In the genomic region with DNA sequence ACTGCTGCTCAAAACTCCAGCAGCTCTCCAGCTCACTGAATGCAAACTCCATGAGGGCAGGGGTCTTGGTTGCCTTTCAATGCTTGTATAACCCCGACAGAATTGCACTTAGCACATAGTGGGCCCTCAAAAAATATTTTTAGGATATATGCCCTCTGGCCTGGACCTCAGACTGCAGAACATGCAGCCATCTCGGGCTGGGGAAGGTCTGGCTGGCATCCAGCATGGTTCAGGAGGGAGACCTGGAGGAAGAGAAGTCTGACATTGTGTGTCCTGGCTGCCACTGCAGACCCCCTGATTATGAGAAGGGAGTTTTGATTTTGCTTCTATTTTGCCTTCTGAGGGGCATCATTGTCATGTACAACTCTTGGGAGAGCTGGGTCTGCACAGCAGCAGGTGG, we compare ENCODE assay signal across 22 cellular contexts.
"Had no signal": no experiment of that assay in that cellular context is flagged by ENCODE, and none has a peak within 500 bp of the region (broad histone marks: within the 10 kb centered on the region; RNA-seq: fewer than 3 reads in every experiment).

No MANE protein-coding gene starts in this region.

- ATAC-seq: activated T-cell treated with anti-CD3 and anti-CD28 coated beads, Interleukin-2, amount 50 U/mL, for 72 hours; esophagus mucosa; mucosa of descending colon; right lobe of liver; stimulated activated naive B cell treated with anti-CD40 and anti-IgM and Interleukin-4, amounts not matched to agents 10 μg/mL and 1 μg/mL and 100 μg/mL, for 72 hours; upper lobe of right lung had no signal

- H3K4me3 Mint-ChIP-seq: activated CD4-positive, alpha-beta memory T cell treated with anti-CD3 and anti-CD28 coated beads, Interleukin-2, amount 10 ng/mL, durations not matched to agents 7 days and 5 days; activated T-cell treated with anti-CD3 and anti-CD28 coated beads, Interleukin-2, amount 50 U/mL, for 72 hours; memory B cell; naive B cell; stimulated activated naive B cell treated with anti-CD40 and anti-IgM and Interleukin-4, amounts not matched to agents 10 μg/mL and 1 μg/mL and 100 μg/mL, for 72 hours had no signal

- H3K4me1 ChIP-seq: right lobe of liver had no signal

- H3K36me3 Mint-ChIP-seq: memory B cell; naive B cell; stimulated activated naive B cell treated with anti-CD40 and anti-IgM and Interleukin-4, amounts not matched to agents 10 μg/mL and 1 μg/mL and 100 μg/mL, for 72 hours had no signal

- H3K27me3 ChIP-seq: brain microvascular endothelial cell, right lobe of liver, upper lobe of right lung had no signal

- H3K9me3 Mint-ChIP-seq: activated CD4-positive, alpha-beta memory T cell treated with anti-CD3 and anti-CD28 coated beads, Interleukin-2, amount 10 ng/mL, durations not matched to agents 7 days and 5 days; activated T-cell treated with anti-CD3 and anti-CD28 coated beads, Interleukin-2, amount 50 U/mL, for 72 hours; memory B cell; stimulated activated naive B cell treated with anti-CD40 and anti-IgM and Interleukin-4, amounts not matched to agents 10 μg/mL and 1 μg/mL and 100 μg/mL, for 72 hours had no signal

- H3K4me1 Mint-ChIP-seq: activated CD4-positive, alpha-beta memory T cell treated with anti-CD3 and anti-CD28 coated beads, Interleukin-2, amount 10 ng/mL, durations not matched to agents 7 days and 5 days; memory B cell; naive B cell; stimulated activated naive B cell treated with anti-CD40 and anti-IgM and Interleukin-4, amounts not matched to agents 10 μg/mL and 1 μg/mL and 100 μg/mL, for 72 hours had no signal

- H3K27ac ChIP-seq: brain microvascular endothelial cell, right lobe of liver, upper lobe of right lung had no signal

- DNase-seq: activated CD4-positive, alpha-beta memory T cell treated with anti-CD3 and anti-CD28 coated beads, Interleukin-2, amount 10 ng/mL, durations not matched to agents 7 days and 5 days; activated CD4-positive, alpha-beta T cell treated with anti-CD3 and anti-CD28 coated beads for 48 hours; activated effector memory CD4-positive, alpha-beta T cell treated with anti-CD3 and anti-CD28 coated beads, Interleukin-2, amount 50 U/mL, for 16 hours; activated naive CD4-positive, alpha-beta T cell treated with anti-CD3 and anti-CD28 coated beads, Interleukin-2, amount 50 U/mL, for 16 hours; activated T-cell treated with anti-CD3 and anti-CD28 coated beads, Interleukin-2, amount 50 U/mL, for 72 hours; anterior cingulate cortex; brain microvascular endothelial cell; central memory CD4-positive, alpha-beta T cell; effector memory CD4-positive, alpha-beta T cell; head of caudate nucleus; mucosa of descending colon; naive B cell; nucleus accumbens; right lobe of liver; small intestine; stimulated activated CD4-positive, alpha-beta T cell treated with anti-CD3 and anti-CD28 coated beads, Interleukin-15, amount 100 ng/mL, for 24 hours; stimulated activated naive B cell treated with anti-CD40 and anti-IgM and Interleukin-4, amounts not matched to agents 10 μg/mL and 1 μg/mL and 100 μg/mL, for 72 hours; SW 1271; T-helper 2 cell; upper lobe of right lung had no signal

- H3K27me3 Mint-ChIP-seq: activated CD4-positive, alpha-beta memory T cell treated with anti-CD3 and anti-CD28 coated beads, Interleukin-2, amount 10 ng/mL, durations not matched to agents 7 days and 5 days; memory B cell; stimulated activated naive B cell treated with anti-CD40 and anti-IgM and Interleukin-4, amounts not matched to agents 10 μg/mL and 1 μg/mL and 100 μg/mL, for 72 hours had no signal

- H3K27ac Mint-ChIP-seq: activated CD4-positive, alpha-beta memory T cell treated with anti-CD3 and anti-CD28 coated beads, Interleukin-2, amount 10 ng/mL, durations not matched to agents 7 days and 5 days; activated T-cell treated with anti-CD3 and anti-CD28 coated beads, Interleukin-2, amount 50 U/mL, for 72 hours; memory B cell; stimulated activated naive B cell treated with anti-CD40 and anti-IgM and Interleukin-4, amounts not matched to agents 10 μg/mL and 1 μg/mL and 100 μg/mL, for 72 hours had no signal

- H3K36me3 ChIP-seq: right lobe of liver had no signal

- H3K4me3 ChIP-seq: mucosa of descending colon, right lobe of liver, upper lobe of right lung had no signal

- H3K9me3 ChIP-seq: mucosa of descending colon, right lobe of liver, upper lobe of right lung had no signal
